In genomic region chr10:122577311-122577885, GRCh38 we compare ENCODE assay signal across 28 cellular contexts. TPM values are rescaled to one million over a fixed set of nuclear protein-coding genes. Genes with fewer than 3 reads are reported as not detected.
"Had no signal": no experiment of that assay in that cellular context is flagged by ENCODE, and none has a peak within 500 bp of the region (broad histone marks: within the 10 kb centered on the region; RNA-seq: fewer than 3 reads in every experiment).

No MANE protein-coding gene starts in this region.

- H3K36me3 ChIP-seq: brain microvascular endothelial cell, esophagus muscularis mucosa, gastroesophageal sphincter had no signal

- H3K4me1 ChIP-seq: esophagus muscularis mucosa, gastroesophageal sphincter had no signal

- H3K27me3 ChIP-seq: brain microvascular endothelial cell, dorsolateral prefrontal cortex, esophagus muscularis mucosa, gastroesophageal sphincter had no signal

- DNase-seq: activated CD4-positive, alpha-beta memory T cell treated with anti-CD3 and anti-CD28 coated beads, Interleukin-2, amount 10 ng/mL, durations not matched to agents 7 days and 5 days; activated CD4-positive, alpha-beta T cell treated with anti-CD3 and anti-CD28 coated beads for 36 hours; activated CD4-positive, alpha-beta T cell treated with anti-CD3 and anti-CD28 coated beads, Interleukin-2, amount 10 ng/mL, durations not matched to agents 24 days and 14 days; activated CD4-positive, CD25-positive, alpha-beta regulatory T cell; activated CD4-positive, CD25-positive, alpha-beta regulatory T cell treated with anti-CD3 and anti-CD28 coated beads, Interleukin-2, amount 50 U/mL, for 72 hours; activated effector memory CD4-positive, alpha-beta T cell treated with Interleukin-2 at 50 U/mL for 16 hours; activated gamma-delta T cell treated with Interleukin-2 at 50 U/mL for 16 hours; activated naive CD4-positive, alpha-beta T cell treated with anti-CD3 and anti-CD28 coated beads, Interleukin-2, amount 50 U/mL, for 16 hours; activated naive CD4-positive, alpha-beta T cell treated with Interleukin-2 at 50 U/mL for 16 hours; activated T-cell treated with anti-CD3 and anti-CD28 coated beads, Interleukin-2, amount 50 U/mL, for 4 hours; amniotic stem cell; anterior cingulate cortex; brain microvascular endothelial cell; caudate nucleus; cerebellar nuclear complex; dorsolateral prefrontal cortex; effector memory CD4-positive, alpha-beta T cell; endodermal cell; erythroblast; foreskin melanocyte; T-helper 1 cell; T-helper 17 cell; T1000 had no signal

- H3K27ac ChIP-seq: brain microvascular endothelial cell, coronary artery, dorsolateral prefrontal cortex, esophagus muscularis mucosa, gastroesophageal sphincter had no signal

- H3K4me3 ChIP-seq: coronary artery, dorsolateral prefrontal cortex, esophagus muscularis mucosa, gastroesophageal sphincter had no signal

RNA-seq across cellular contexts. Expression of gene DMBT1, which starts 16.8 kb away (rescaled TPM):
- total RNA-seq: activated CD4-positive, alpha-beta T cell treated with anti-CD3 and anti-CD28 coated beads for 36 hours; activated CD4-positive, alpha-beta T cell treated with anti-CD3 and anti-CD28 coated beads, Interleukin-2, amount 10 ng/mL, durations not matched to agents 24 days and 14 days; activated T-helper 17 cell treated with anti-CD3 and anti-CD28 coated beads, Interleukin-2, amount 50 U/mL, for 72 hours; astrocyte; endodermal cell; T-helper 17 cell had no signal
